In the genomic region with DNA sequence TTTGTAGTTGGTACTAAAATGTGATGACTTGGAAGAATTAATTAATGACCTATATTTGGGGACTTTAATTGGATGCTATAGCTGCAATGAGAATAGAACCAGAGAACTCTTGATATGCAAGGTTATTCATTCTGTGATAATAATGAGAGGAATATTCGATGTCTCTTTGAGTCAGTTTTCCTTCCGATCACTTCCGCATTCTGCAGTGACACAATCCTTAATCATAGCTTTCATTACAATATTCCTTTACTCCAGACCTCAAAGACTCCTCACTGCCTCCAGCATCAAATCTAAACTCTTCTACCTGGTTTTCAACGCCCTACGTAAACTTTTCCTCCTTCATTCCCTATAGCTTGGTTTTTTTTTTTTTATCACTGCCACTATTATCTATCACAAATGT, we compare ENCODE assay signal across 15 cellular contexts. TPM values are rescaled to one million over a fixed set of nuclear protein-coding genes. Genes with fewer than 3 reads are reported as not detected.
DNase-seq lines count a peak whose midpoint lies in the region; ATAC-seq, FAIRE-seq and TF ChIP-seq lines count a peak whose summit lies in the region.
"Had no signal": no experiment of that assay in that cellular context is flagged by ENCODE, and none has a peak within 500 bp of the region (broad histone marks: within the 10 kb centered on the region; RNA-seq: fewer than 3 reads in every experiment).

No MANE protein-coding gene starts in this region.

- 0 out of 3 replicates have a peak, but pooled peaks have one; percentile 11 for ATAC-seq in SK-N-SH treated with all-trans-retinoic acid at 6 μM for 48 hours
- no peak for ATAC-seq in stimulated activated memory B cell treated with anti-CD40 and anti-IgM and Interleukin-4, amounts not matched to agents 10 μg/mL and 1 μg/mL and 100 μg/mL, for 72 hours

- no peak for TF ChIP-seq POLR2A in esophagus squamous epithelium (IDR thresholded peaks at IDR 0.05)

- peaks cover 0 to 14% (median 0%) of the 10 kb centered on the region in 3 donors for H3K36me3 ChIP-seq in esophagus squamous epithelium
- H3K36me3 ChIP-seq in kidney (ENCODE audit: control insufficient read depth in 1 of 2, insufficient read depth in 2 of 2, low read length in 2 of 2), result no peaks in the 10 kb centered on the region

- intact Hi-C loops in esophagus squamous epithelium (cut with DNase I) (no loop called here), kidney (cut with DNase I) (no loop called here)

- no peak overlapping the region for H3K27ac Mint-ChIP-seq in stimulated activated memory B cell treated with anti-CD40 and anti-IgM and Interleukin-4, amounts not matched to agents 10 μg/mL and 1 μg/mL and 100 μg/mL, for 72 hours
- H3K27ac Mint-ChIP-seq: activated naive CD4-positive, alpha-beta T cell treated with anti-CD3 and anti-CD28 coated beads, Interleukin-2, amount 10 ng/mL, durations not matched to agents 7 days and 5 days; H9 had no signal

- H3K36me3 Mint-ChIP-seq in stimulated activated memory B cell treated with anti-CD40 and anti-IgM and Interleukin-4, amounts not matched to agents 10 μg/mL and 1 μg/mL and 100 μg/mL, for 72 hours, result no peaks in the 10 kb centered on the region
- H3K36me3 Mint-ChIP-seq: activated naive CD4-positive, alpha-beta T cell treated with anti-CD3 and anti-CD28 coated beads, Interleukin-2, amount 10 ng/mL, durations not matched to agents 7 days and 5 days had no signal

- no peaks in the 10 kb centered on the region for H3K9me3 Mint-ChIP-seq in stimulated activated memory B cell treated with anti-CD40 and anti-IgM and Interleukin-4, amounts not matched to agents 10 μg/mL and 1 μg/mL and 100 μg/mL, for 72 hours
- H3K9me3 Mint-ChIP-seq: activated naive CD4-positive, alpha-beta T cell treated with anti-CD3 and anti-CD28 coated beads, Interleukin-2, amount 10 ng/mL, durations not matched to agents 7 days and 5 days; H9 had no signal

- TF ChIP-seq CTCF in esophagus squamous epithelium (IDR thresholded peaks at IDR 0.05) (no peak), kidney (IDR thresholded peaks at IDR 0.05; ENCODE audit: borderline replicate concordance, extremely low read depth, insufficient read depth) (no peak)

- DNase-seq in LHCN-M2 (ENCODE audit: low read depth) (peak; percentile 69), esophagus squamous epithelium (lab: John Stamatoyannopoulos, UW) (no peak), kidney (no peak), SKM-1 (lab: John Stamatoyannopoulos, UW; ENCODE audit: unreplicated experiment) (no peak), DMS53 (lab: John Stamatoyannopoulos, UW) (no peak)
- DNase-seq: activated naive CD4-positive, alpha-beta T cell treated with anti-CD3 and anti-CD28 coated beads, Interleukin-2, amount 10 ng/mL, durations not matched to agents 7 days and 5 days; activated T-cell treated with anti-CD3 and anti-CD28 coated beads for 4 hours; DMS153; glutamatergic neuron; H9 had no signal

- H3K4me1 ChIP-seq in esophagus squamous epithelium (peaks cover 0 to 58% (median 6%) of the 10 kb centered on the region in 3 donors), kidney (ENCODE audit: control insufficient read depth in 1 of 2, insufficient read depth in 1 of 2, low read depth in 1 of 2, low read length in 2 of 2) (no peaks in the 10 kb centered on the region)

- no peak overlapping the region for H3K9ac ChIP-seq in kidney (ENCODE audit: low read length in 2 of 2)

- no peak for FAIRE-seq in kidney (lab: Jason Lieb, UNC)
- FAIRE-seq: GM18507 had no signal

- H3K4me3 Mint-ChIP-seq in stimulated activated memory B cell treated with anti-CD40 and anti-IgM and Interleukin-4, amounts not matched to agents 10 μg/mL and 1 μg/mL and 100 μg/mL, for 72 hours, result no peak overlapping the region
- H3K4me3 Mint-ChIP-seq: activated naive CD4-positive, alpha-beta T cell treated with anti-CD3 and anti-CD28 coated beads, Interleukin-2, amount 10 ng/mL, durations not matched to agents 7 days and 5 days; H9 had no signal

- peaks cover 9% of the 10 kb centered on the region for H3K27me3 Mint-ChIP-seq in stimulated activated memory B cell treated with anti-CD40 and anti-IgM and Interleukin-4, amounts not matched to agents 10 μg/mL and 1 μg/mL and 100 μg/mL, for 72 hours
- H3K27me3 Mint-ChIP-seq: activated naive CD4-positive, alpha-beta T cell treated with anti-CD3 and anti-CD28 coated beads, Interleukin-2, amount 10 ng/mL, durations not matched to agents 7 days and 5 days had no signal

- H3K27ac ChIP-seq in esophagus squamous epithelium (peak overlapping the region in 3 of 4 donors; percentile 42 to 62 (median 56)), kidney (ENCODE audit: low read depth in 2 of 2, low read length in 2 of 2) (no peak overlapping the region)
- H3K27ac ChIP-seq: coronary artery had no signal

- no peaks in the 10 kb centered on the region for H3K27me3 ChIP-seq in esophagus squamous epithelium

- 42 to 53% methylated on average over 5 of the region's 5 CpGs for WGBS in esophagus squamous epithelium, 2 donors

- H3K4me3 ChIP-seq in esophagus squamous epithelium (no peak overlapping the region), kidney (ENCODE audit: low read length in 2 of 2) (no peak overlapping the region)
- H3K4me3 ChIP-seq: coronary artery, lung had no signal

- no peaks in the 10 kb centered on the region for H3K4me1 Mint-ChIP-seq in stimulated activated memory B cell treated with anti-CD40 and anti-IgM and Interleukin-4, amounts not matched to agents 10 μg/mL and 1 μg/mL and 100 μg/mL, for 72 hours
- H3K4me1 Mint-ChIP-seq: H9 had no signal

- H3K9me3 ChIP-seq in esophagus squamous epithelium (no peaks in the 10 kb centered on the region), kidney (ENCODE audit: control insufficient read depth in 1 of 2, low read length in 2 of 2) (no peaks in the 10 kb centered on the region)

TF ChIP-seq in SK-N-SH treated with all-trans-retinoic acid at 6 μM for 48 hours, 23 proteins besides CTCF, POLR2A, EP300 and RAD21 (continues in another document):
- no peak for TF ChIP-seq ZNF70 (CRISPR knock-in tag; IDR thresholded peaks at IDR 0.05)
- TF ChIP-seq OSR1 (CRISPR knock-in tag; IDR thresholded peaks at IDR 0.05), result no peak
- TF ChIP-seq ZNF8 (CRISPR knock-in tag; IDR thresholded peaks at IDR 0.05), result no peak
- no peak for TF ChIP-seq PPARA (CRISPR knock-in tag; IDR thresholded peaks at IDR 0.05; ENCODE audit: borderline replicate concordance)
- TF ChIP-seq, protein P1, sequence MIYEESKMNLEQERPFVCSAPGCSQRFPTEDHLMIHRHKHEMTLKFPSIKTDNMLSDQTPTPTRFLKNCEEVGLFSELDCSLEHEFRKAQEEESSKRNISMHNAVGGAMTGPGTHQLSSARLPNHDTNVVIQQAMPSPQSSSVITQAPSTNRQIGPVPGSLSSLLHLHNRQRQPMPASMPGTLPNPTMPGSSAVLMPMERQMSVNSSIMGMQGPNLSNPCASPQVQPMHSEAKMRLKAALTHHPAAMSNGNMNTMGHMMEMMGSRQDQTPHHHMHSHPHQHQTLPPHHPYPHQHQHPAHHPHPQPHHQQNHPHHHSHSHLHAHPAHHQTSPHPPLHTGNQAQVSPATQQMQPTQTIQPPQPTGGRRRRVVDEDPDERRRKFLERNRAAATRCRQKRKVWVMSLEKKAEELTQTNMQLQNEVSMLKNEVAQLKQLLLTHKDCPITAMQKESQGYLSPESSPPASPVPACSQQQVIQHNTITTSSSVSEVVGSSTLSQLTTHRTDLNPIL (CRISPR knock-in tag; IDR thresholded peaks at IDR 0.05; ENCODE audit: low read depth), result no peak
- TF ChIP-seq ISL1 (CRISPR knock-in tag; IDR thresholded peaks at IDR 0.05), result no peak
- TF ChIP-seq, protein P2, sequence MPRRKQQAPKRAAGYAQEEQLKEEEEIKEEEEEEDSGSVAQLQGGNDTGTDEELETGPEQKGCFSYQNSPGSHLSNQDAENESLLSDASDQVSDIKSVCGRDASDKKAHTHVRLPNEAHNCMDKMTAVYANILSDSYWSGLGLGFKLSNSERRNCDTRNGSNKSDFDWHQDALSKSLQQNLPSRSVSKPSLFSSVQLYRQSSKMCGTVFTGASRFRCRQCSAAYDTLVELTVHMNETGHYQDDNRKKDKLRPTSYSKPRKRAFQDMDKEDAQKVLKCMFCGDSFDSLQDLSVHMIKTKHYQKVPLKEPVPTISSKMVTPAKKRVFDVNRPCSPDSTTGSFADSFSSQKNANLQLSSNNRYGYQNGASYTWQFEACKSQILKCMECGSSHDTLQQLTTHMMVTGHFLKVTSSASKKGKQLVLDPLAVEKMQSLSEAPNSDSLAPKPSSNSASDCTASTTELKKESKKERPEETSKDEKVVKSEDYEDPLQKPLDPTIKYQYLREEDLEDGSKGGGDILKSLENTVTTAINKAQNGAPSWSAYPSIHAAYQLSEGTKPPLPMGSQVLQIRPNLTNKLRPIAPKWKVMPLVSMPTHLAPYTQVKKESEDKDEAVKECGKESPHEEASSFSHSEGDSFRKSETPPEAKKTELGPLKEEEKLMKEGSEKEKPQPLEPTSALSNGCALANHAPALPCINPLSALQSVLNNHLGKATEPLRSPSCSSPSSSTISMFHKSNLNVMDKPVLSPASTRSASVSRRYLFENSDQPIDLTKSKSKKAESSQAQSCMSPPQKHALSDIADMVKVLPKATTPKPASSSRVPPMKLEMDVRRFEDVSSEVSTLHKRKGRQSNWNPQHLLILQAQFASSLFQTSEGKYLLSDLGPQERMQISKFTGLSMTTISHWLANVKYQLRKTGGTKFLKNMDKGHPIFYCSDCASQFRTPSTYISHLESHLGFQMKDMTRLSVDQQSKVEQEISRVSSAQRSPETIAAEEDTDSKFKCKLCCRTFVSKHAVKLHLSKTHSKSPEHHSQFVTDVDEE (CRISPR knock-in tag; IDR thresholded peaks at IDR 0.05), result no peak
- TF ChIP-seq ZC3H10 (CRISPR knock-in tag; IDR thresholded peaks at IDR 0.05), result no peak
- TF ChIP-seq ARNTL (CRISPR knock-in tag; IDR thresholded peaks at IDR 0.05; ENCODE audit: borderline replicate concordance, low read depth), result no peak
- no peak for TF ChIP-seq SNAI2 (CRISPR knock-in tag; IDR thresholded peaks at IDR 0.05)
- TF ChIP-seq TCF4 (CRISPR knock-in tag; IDR thresholded peaks at IDR 0.05; ENCODE audit: borderline replicate concordance), result no peak
- TF ChIP-seq GLIS3 (CRISPR knock-in tag; IDR thresholded peaks at IDR 0.05), result no peak
- no peak for TF ChIP-seq TOX (CRISPR knock-in tag; IDR thresholded peaks at IDR 0.05; ENCODE audit: borderline replicate concordance)
- no peak for TF ChIP-seq BACH2 (CRISPR knock-in tag; IDR thresholded peaks at IDR 0.05; ENCODE audit: borderline replicate concordance)

RNA-seq across cellular contexts. Expression of a gene that starts 21.6 kb away (rescaled TPM):
- total RNA-seq in LHCN-M2 (2014; rRNA removed), result 42.1 and 52.6 TPM in 2 replicates
- polyA plus RNA-seq in LHCN-M2 (2012), result 5.9 TPM
- 10 to 100 TPM; 26.3 to 69.9 (median 29.3) TPM for total RNA-seq in esophagus squamous epithelium
- 9.9 TPM for total RNA-seq in kidney
- 2.4 TPM for polyA plus RNA-seq in kidney (ENCODE audit: insufficient read depth, low read depth, low replicate concordance)

Comparison
In these comparisons a context has a peak if more than half of its experiments do, and no peak if none do; other contexts are left out.
1. H3K27ac ChIP-seq: peak in esophagus squamous epithelium (3 of 4); none in kidney (0 of 2).